ENCODE assay signal across 13 cellular contexts in the genomic region with DNA sequence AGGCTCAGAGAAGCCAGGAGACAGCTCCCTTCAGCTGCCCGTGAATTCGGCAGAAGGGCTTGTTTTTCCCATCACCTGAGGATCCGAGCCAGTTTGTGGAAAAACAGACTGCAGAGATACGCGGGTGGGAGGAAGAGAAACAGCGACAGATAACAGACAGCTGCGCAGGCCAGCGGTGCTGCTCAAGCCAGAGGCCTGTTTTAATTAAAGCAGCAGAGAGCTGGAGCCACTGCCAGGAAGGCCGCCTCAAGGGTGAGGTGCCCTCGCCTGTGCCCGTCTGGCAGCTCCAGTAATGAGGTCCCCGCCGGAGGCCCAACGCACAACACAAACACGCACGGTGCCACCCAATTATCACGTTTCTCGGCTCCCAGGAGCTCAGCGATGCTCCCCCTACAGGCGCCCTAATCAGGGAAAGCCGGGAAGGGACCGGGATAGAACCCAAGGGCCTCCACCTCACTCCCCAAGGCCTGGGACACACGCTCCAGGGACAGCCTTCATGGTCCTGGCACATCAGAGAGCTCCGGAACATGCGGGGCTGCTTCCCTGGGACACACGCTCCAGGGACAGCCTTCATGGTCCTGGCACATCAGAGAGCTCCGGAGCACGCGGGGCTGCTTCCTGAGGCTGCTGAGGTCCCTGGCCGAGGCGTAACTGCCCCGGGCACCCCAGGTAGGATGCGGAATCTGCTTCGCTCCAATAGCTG.
DNase-seq lines count a peak whose midpoint lies in the region; ATAC-seq and TF ChIP-seq lines count a peak whose summit lies in the region.
"Had no signal": no experiment of that assay in that cellular context is flagged by ENCODE, and none has a peak within 500 bp of the region (broad histone marks: within the 10 kb centered on the region; RNA-seq: fewer than 3 reads in every experiment).

No MANE protein-coding gene starts in this region.

- in situ Hi-C loops in KBM-7 (cut with MboI; ENCODE audit: low pct_unique_long_range_greater_than_20kb, low sequenced_read_pairs), result no loop called here

- TF ChIP-seq CTCF in heart right ventricle (IDR thresholded peaks at IDR 0.05) (peak in 6 of 9 donors; percentile 12 to 57 (median 42)), nephron (IDR thresholded peaks at IDR 0.05; ENCODE audit: unreplicated experiment in 3 of 3) (peak in 2 of 3 experiments; percentile 10 to 14)

- H3K4me3 Mint-ChIP-seq in nephron, result peak overlapping the region in 1 of 3 experiments; percentile 37
- H3K4me3 Mint-ChIP-seq: activated CD8-positive, alpha-beta T cell treated with anti-CD3 and anti-CD28 coated beads for 36 hours had no signal

- ATAC-seq in heart right ventricle, result peak; percentile 40 to 76 (median 56)
- no peak for ATAC-seq in activated CD4-positive, CD25-positive, alpha-beta regulatory T cell treated with anti-CD3 and anti-CD28 coated beads, Interleukin-2, amount 50 U/mL, for 24 hours
- ATAC-seq: activated CD8-positive, alpha-beta T cell treated with anti-CD3 and anti-CD28 coated beads for 36 hours; GM12878 had no signal

- no peaks in the 10 kb centered on the region for H3K9me3 Mint-ChIP-seq in nephron

- no peaks in the 10 kb centered on the region for H3K36me3 ChIP-seq in heart right ventricle

- intact Hi-C loops in heart right ventricle (cut with DNase I), result loop anchor here in 4 of 10 donors (5.0 to 10.0 kb wide), 5 partner anchors 61 to 331 kb away; a partner anchor contains a TSS

- H3K4me1 ChIP-seq in heart right ventricle, result peaks cover 22 to 58% (median 45%) of the 10 kb centered on the region in 9 donors

- peak overlapping the region in 1 of 10 donors; percentile 3 for H3K4me3 ChIP-seq in heart right ventricle
- H3K4me3 ChIP-seq: GM12878 had no signal

- H3K27me3 ChIP-seq in heart right ventricle, result no peaks in the 10 kb centered on the region

- H3K36me3 Mint-ChIP-seq in nephron (ENCODE audit: low read depth), result peaks cover 8% of the 10 kb centered on the region

- H3K27ac Mint-ChIP-seq in nephron, result peak overlapping the region; percentile 79 to 97 (median 93)
- H3K27ac Mint-ChIP-seq: activated CD8-positive, alpha-beta T cell treated with anti-CD3 and anti-CD28 coated beads for 36 hours had no signal

- H3K27me3 Mint-ChIP-seq in nephron (ENCODE audit: low read depth), result peaks cover 6% of the 10 kb centered on the region
- H3K27me3 Mint-ChIP-seq: activated CD8-positive, alpha-beta T cell treated with anti-CD3 and anti-CD28 coated beads for 36 hours had no signal

- peaks cover 34% of the 10 kb centered on the region for H3K4me1 Mint-ChIP-seq in nephron

- WGBS in heart right ventricle, 2 donors, result 48 to 54% methylated on average over 34 of the region's 34 CpGs

- peak; percentile 31 for DNase-seq in AG08395 (ENCODE audit: low spot score)
- DNase-seq in heart right ventricle, result peak; percentile 47 to 70
- no peak for DNase-seq in KBM-7
- DNase-seq in activated CD4-positive, alpha-beta T cell treated with anti-CD3 and anti-CD28 coated beads for 4 hours, result no peak
- no peak for DNase-seq in stimulated activated CD4-positive, alpha-beta T cell treated with anti-CD3 and anti-CD28 coated beads, Interleukin-12 subunit alpha, Interleukin-12 subunit beta, amount 100 ng/mL, for 4 hours
- DNase-seq: activated CD8-positive, alpha-beta T cell treated with anti-CD3 and anti-CD28 coated beads for 36 hours; NCI-H1436; RPMI8226 had no signal

- H3K27ac ChIP-seq in angular gyrus (ENCODE audit: low read depth, low read length), result peak overlapping the region; percentile 72
- peak overlapping the region; percentile 38 to 86 (median 79) for H3K27ac ChIP-seq in heart right ventricle
- H3K27ac ChIP-seq: C4-2B had no signal

- H3K9me3 ChIP-seq in heart right ventricle, result peaks cover 0 to 4% (median 0%) of the 10 kb centered on the region in 11 donors

Comparison
In these comparisons a context has a peak if more than half of its experiments do, and no peak if none do; other contexts are left out.
1. DNase-seq: peak in AG08395 (single experiment) and heart right ventricle (2 of 2); none in KBM-7 (single experiment), activated CD4-positive, alpha-beta T cell treated with anti-CD3 and anti-CD28 coated beads for 4 hours (0 of 2) and stimulated activated CD4-positive, alpha-beta T cell treated with anti-CD3 and anti-CD28 coated beads, Interleukin-12 subunit alpha, Interleukin-12 subunit beta, amount 100 ng/mL, for 4 hours (single experiment).
2. ATAC-seq: peak in heart right ventricle (8 of 8); none in activated CD4-positive, CD25-positive, alpha-beta regulatory T cell treated with anti-CD3 and anti-CD28 coated beads, Interleukin-2, amount 50 U/mL, for 24 hours (0 of 2).